Comparison of ENCODE assay signal across 14 cellular contexts in genomic region chr5:149117970-149118369, GRCh38.
DNase-seq lines count a peak whose midpoint lies in the region; ATAC-seq lines count a peak whose summit lies in the region.
"Had no signal": no experiment of that assay in that cellular context is flagged by ENCODE, and none has a peak within 500 bp of the region (broad histone marks: within the 10 kb centered on the region; RNA-seq: fewer than 3 reads in every experiment).

No MANE protein-coding gene starts in this region.

- in situ Hi-C loops in ACHN (cut with HindIII; ENCODE audit: low pct_ligation_motif_present, low pct_unique_long_range_greater_than_20kb, low sequenced_read_pairs): loop anchor here (25.0 kb wide), 1 partner anchor 381 kb away; no protein-coding TSS in a partner anchor

- H3K27ac ChIP-seq in substantia nigra (ENCODE audit: low read depth, low read length, poor library complexity, severe bottlenecking): no peak overlapping the region
- H3K27ac ChIP-seq: BLaER1, hepatocyte, left ventricle myocardium inferior had no signal

- ATAC-seq in GM18519 (IDR thresholded peaks at IDR 0.05; ENCODE audit: low FRiP score, unreplicated experiment): peak; percentile 53
- ATAC-seq in GM19452 (IDR thresholded peaks at IDR 0.05; ENCODE audit: unreplicated experiment): peak; percentile 75
- peak; percentile 81 for ATAC-seq in HG02852 (IDR thresholded peaks at IDR 0.05; ENCODE audit: unreplicated experiment)
- ATAC-seq in HG03565 (IDR thresholded peaks at IDR 0.05; ENCODE audit: unreplicated experiment): peak; percentile 55
- ATAC-seq in HG02970 (IDR thresholded peaks at IDR 0.05; ENCODE audit: low FRiP score, unreplicated experiment): no peak
- ATAC-seq: sciatic nerve had no signal

- DNase-seq in NCI-H2171 (lab: John Stamatoyannopoulos, UW) (no peak), substantia nigra (lab: John Stamatoyannopoulos, UW) (no peak), ACHN (no peak)
- DNase-seq: activated CD4-positive, alpha-beta T cell treated with anti-CD3 and anti-CD28 coated beads, Interleukin-2, amount 50 U/mL, for 4 hours; activated naive CD4-positive, alpha-beta T cell treated with anti-CD3 and anti-CD28 coated beads, Interleukin-2, amount 10 ng/mL, durations not matched to agents 7 days and 5 days; left ventricle myocardium inferior had no signal
